Comparison of ENCODE assay signal across 7 cellular contexts in the genomic region with DNA sequence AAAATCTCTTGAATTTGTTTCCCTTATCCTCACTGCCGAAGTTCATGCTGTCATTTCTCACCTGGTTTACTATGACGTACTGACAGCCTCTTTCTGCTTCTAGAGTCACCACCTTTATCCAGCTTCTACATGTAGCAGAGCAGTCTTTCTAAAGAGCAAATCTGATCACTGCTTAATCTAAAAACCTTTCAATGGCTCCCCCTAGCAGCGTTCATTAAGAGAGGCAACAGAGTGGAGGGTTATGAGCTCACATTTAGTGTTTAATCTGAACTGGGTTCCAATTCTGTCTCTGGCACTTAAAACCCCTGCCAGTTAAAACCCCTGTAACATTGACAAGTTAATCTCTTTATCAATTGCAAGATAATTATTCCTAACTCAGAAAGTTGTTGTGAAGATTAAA. TPM values are rescaled to one million over a fixed set of nuclear protein-coding genes. Genes with fewer than 3 reads are reported as not detected.
A peak's percentile ranks its signal among the peaks of the same experiment; 100 is the strongest.
DNase-seq lines count a peak whose midpoint lies in the region; ATAC-seq and TF ChIP-seq lines count a peak whose summit lies in the region.

No MANE protein-coding gene starts in this region.

- H3K27me3 ChIP-seq in GM23338 (ENCODE audit: insufficient read depth) (no peaks in the 10 kb centered on the region), RWPE2 (ENCODE audit: insufficient read depth, poor library complexity, severe bottlenecking) (no peaks in the 10 kb centered on the region), esophagus squamous epithelium (no peaks in the 10 kb centered on the region)

- H3K4me1 Mint-ChIP-seq in GM23338: peaks cover 43% of the 10 kb centered on the region

- ATAC-seq in GM23338: peak; percentile 4; the same call in 1 of the 3 replicates
- ATAC-seq in RWPE2 (ENCODE audit: low read depth): peak; percentile 41; the same call in 1 of the 3 replicates
- ATAC-seq in GM18867 (IDR thresholded peaks at IDR 0.05; ENCODE audit: unreplicated experiment): no peak

- H3K27ac ChIP-seq in GM23338 (ENCODE audit: low read depth) (no peak overlapping the region), RWPE2 (ENCODE audit: poor library complexity, severe bottlenecking) (no peak overlapping the region), esophagus squamous epithelium (no peak overlapping the region)

- peaks cover 7% of the 10 kb centered on the region for H3F3A ChIP-seq in GM23338 (replicated peaks; ENCODE audit: low read depth)

- peak; percentile 60 to 64 for TF ChIP-seq CTCF in GM23338 (conservative IDR thresholded peaks at IDR 0.05; ENCODE audit: low read depth in 2 of 2)
- peak; percentile 73 for TF ChIP-seq CTCF in RWPE2 (IDR thresholded peaks at IDR 0.05; ENCODE audit: poor library complexity, severe bottlenecking)
- peak; percentile 61 for TF ChIP-seq CTCF in fibroblast of mammary gland (conservative IDR thresholded peaks at IDR 0.05; ENCODE audit: control insufficient read depth, insufficient read depth, low read depth, low read length)
- TF ChIP-seq CTCF in esophagus squamous epithelium (IDR thresholded peaks at IDR 0.05): peak in 3 of 6 experiments; percentile 22 to 45 (median 35)

- peaks cover 54% of the 10 kb centered on the region for H4K20me1 ChIP-seq in GM23338 (replicated peaks; ENCODE audit: insufficient read depth)

- peak; percentile 62 for DNase-seq in EL
- peak; percentile 70 for DNase-seq in GM23338 (ENCODE audit: low spot score)
- no peak for DNase-seq in RWPE2 (ENCODE audit: low spot score)
- DNase-seq in fibroblast of mammary gland (ENCODE audit: low read depth): peak; percentile 69
- DNase-seq in KG1 (lab: John Stamatoyannopoulos, UW): no peak
- DNase-seq in esophagus squamous epithelium (lab: John Stamatoyannopoulos, UW): no peak

- H3K4me2 ChIP-seq in GM23338: peak overlapping the region; percentile 81

- H3K36me3 ChIP-seq in GM23338 (ENCODE audit: insufficient read depth) (no peaks in the 10 kb centered on the region), RWPE2 (ENCODE audit: low read depth) (no peaks in the 10 kb centered on the region), esophagus squamous epithelium (no peaks in the 10 kb centered on the region)

- peak overlapping the region; percentile 8; the same call in 1 of the 3 replicates for H3K4me3 Mint-ChIP-seq in GM23338

- H3K9me2 ChIP-seq in GM23338 (ENCODE audit: insufficient read depth): no peaks in the 10 kb centered on the region

- no peak overlapping the region for H3K27ac Mint-ChIP-seq in GM23338

- H3K79me2 ChIP-seq in GM23338 (replicated peaks; ENCODE audit: insufficient read depth): peaks cover 90% of the 10 kb centered on the region

- H3K4me1 ChIP-seq in GM23338 (ENCODE audit: insufficient read depth) (peaks cover 67% of the 10 kb centered on the region), RWPE2 (ENCODE audit: insufficient read depth, poor library complexity, severe bottlenecking) (peaks cover 27% of the 10 kb centered on the region), esophagus squamous epithelium (peaks cover 0 to 70% (median 16%) of the 10 kb centered on the region in 3 donors)

- intact Hi-C loops in esophagus squamous epithelium (cut with DNase I): loop anchor here (10.0 kb wide), 1 partner anchor 240 kb away; no protein-coding TSS in a partner anchor

- H3K4me3 ChIP-seq in GM23338 (peak overlapping the region; percentile 31), RWPE2 (ENCODE audit: severe bottlenecking) (no peak overlapping the region), fibroblast of mammary gland (ENCODE audit: control insufficient read depth, low read depth, low read length) (no peak overlapping the region), esophagus squamous epithelium (no peak overlapping the region)

- WGBS in esophagus squamous epithelium, 2 donors: 22 to 35% methylated on average over 3 of the region's 3 CpGs

- TF ChIP-seq POLR2A in esophagus squamous epithelium (IDR thresholded peaks at IDR 0.05): no peak

- H3K27me3 Mint-ChIP-seq in GM23338 (ENCODE audit: insufficient read depth, low read depth, poor library complexity): peaks cover 4% of the 10 kb centered on the region

- H3K36me3 Mint-ChIP-seq in GM23338 (ENCODE audit: low read depth): no peaks in the 10 kb centered on the region; the same call in 2 of the 3 replicates

- no peaks in the 10 kb centered on the region for H3K9me3 ChIP-seq in RWPE2 (ENCODE audit: severe bottlenecking)
- no peaks in the 10 kb centered on the region for H3K9me3 ChIP-seq in esophagus squamous epithelium

- no peaks in the 10 kb centered on the region for H3K9me3 Mint-ChIP-seq in GM23338

- no peak overlapping the region for H2AFZ ChIP-seq in GM23338

TF ChIP-seq in GM23338, 12 proteins besides CTCF, POLR2A, EP300 and RAD21 (continues in another document):
- TF ChIP-seq, protein P1, sequence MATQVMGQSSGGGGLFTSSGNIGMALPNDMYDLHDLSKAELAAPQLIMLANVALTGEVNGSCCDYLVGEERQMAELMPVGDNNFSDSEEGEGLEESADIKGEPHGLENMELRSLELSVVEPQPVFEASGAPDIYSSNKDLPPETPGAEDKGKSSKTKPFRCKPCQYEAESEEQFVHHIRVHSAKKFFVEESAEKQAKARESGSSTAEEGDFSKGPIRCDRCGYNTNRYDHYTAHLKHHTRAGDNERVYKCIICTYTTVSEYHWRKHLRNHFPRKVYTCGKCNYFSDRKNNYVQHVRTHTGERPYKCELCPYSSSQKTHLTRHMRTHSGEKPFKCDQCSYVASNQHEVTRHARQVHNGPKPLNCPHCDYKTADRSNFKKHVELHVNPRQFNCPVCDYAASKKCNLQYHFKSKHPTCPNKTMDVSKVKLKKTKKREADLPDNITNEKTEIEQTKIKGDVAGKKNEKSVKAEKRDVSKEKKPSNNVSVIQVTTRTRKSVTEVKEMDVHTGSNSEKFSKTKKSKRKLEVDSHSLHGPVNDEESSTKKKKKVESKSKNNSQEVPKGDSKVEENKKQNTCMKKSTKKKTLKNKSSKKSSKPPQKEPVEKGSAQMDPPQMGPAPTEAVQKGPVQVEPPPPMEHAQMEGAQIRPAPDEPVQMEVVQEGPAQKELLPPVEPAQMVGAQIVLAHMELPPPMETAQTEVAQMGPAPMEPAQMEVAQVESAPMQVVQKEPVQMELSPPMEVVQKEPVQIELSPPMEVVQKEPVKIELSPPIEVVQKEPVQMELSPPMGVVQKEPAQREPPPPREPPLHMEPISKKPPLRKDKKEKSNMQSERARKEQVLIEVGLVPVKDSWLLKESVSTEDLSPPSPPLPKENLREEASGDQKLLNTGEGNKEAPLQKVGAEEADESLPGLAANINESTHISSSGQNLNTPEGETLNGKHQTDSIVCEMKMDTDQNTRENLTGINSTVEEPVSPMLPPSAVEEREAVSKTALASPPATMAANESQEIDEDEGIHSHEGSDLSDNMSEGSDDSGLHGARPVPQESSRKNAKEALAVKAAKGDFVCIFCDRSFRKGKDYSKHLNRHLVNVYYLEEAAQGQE (IDR thresholded peaks at IDR 0.05; ENCODE audit: unreplicated experiment): no peak
- TF ChIP-seq ZNF331 (CRISPR knock-in tag; IDR thresholded peaks at IDR 0.05; ENCODE audit: low read depth) (no peak), NANOG (IDR thresholded peaks at IDR 0.05; ENCODE audit: borderline replicate concordance) (no peak)
- TF ChIP-seq, protein P2, sequence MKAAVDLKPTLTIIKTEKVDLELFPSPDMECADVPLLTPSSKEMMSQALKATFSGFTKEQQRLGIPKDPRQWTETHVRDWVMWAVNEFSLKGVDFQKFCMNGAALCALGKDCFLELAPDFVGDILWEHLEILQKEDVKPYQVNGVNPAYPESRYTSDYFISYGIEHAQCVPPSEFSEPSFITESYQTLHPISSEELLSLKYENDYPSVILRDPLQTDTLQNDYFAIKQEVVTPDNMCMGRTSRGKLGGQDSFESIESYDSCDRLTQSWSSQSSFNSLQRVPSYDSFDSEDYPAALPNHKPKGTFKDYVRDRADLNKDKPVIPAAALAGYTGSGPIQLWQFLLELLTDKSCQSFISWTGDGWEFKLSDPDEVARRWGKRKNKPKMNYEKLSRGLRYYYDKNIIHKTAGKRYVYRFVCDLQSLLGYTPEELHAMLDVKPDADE (IDR thresholded peaks at IDR 0.05): no peak

RNA-seq across cellular contexts. Expression of a gene that starts 4.4 kb away (rescaled TPM):
- 205 and 212 TPM in 2 replicates for total RNA-seq in GM23338 (2014; rRNA removed; shearing (Covaris generic))
- 457 and 461 TPM in 2 replicates for polyA plus RNA-seq in GM23338 (2016; fragmentation: Nextera tagmentation; extraction: Ambion mirVana)
- total RNA-seq in esophagus squamous epithelium: 10 to 100 TPM; 28.7 to 65.6 (median 37.1) TPM

Comparison
In these comparisons a context has a peak if more than half of its experiments do, and no peak if none do; other contexts are left out.
1. DNase-seq: peak in EL (single experiment), GM23338 (single experiment) and fibroblast of mammary gland (single experiment); none in RWPE2 (single experiment), KG1 (single experiment) and esophagus squamous epithelium (single experiment).